35 cellular contexts compared by ENCODE assay signal in the genomic region with DNA sequence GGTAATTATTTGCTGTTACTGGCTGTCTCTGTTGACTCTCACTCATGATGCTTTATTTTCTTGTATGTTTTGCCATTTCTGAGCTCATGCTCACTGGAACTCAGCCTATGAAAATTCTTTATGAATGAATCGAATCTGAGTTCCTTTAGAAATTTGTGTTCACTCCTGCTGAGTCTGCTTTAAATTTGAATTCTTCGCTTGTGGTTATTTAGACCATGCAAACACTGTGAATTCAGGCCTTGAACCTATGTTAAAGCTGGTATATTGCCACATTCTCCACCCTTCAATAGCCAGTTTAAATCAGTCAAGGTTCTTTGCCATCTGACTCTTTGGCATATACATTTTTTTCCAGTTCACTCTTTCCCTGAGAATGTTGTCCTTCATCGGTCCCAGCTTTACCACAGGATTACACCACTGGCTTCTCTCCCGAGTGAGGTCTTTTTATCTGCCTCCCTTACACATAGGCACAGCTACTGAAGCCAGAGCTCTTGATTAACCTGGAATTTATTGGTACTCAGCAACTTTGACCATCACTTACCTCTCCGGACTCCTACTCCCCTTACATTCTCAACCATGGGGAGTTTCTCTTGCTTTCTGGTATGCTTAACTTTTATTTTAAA.
A peak's percentile ranks its signal among the peaks of the same experiment; 100 is the strongest.
DNase-seq lines count a peak whose midpoint lies in the region; ATAC-seq and TF ChIP-seq lines count a peak whose summit lies in the region.
"Had no signal": no experiment of that assay in that cellular context is flagged by ENCODE, and none has a peak within 500 bp of the region (broad histone marks: within the 10 kb centered on the region; RNA-seq: fewer than 3 reads in every experiment).

No MANE protein-coding gene starts in this region.

- no peak overlapping the region for H3K4me3 Mint-ChIP-seq in osteocyte (ENCODE audit: unreplicated experiment)
- H3K4me3 Mint-ChIP-seq: activated CD4-positive, alpha-beta memory T cell treated with anti-CD3 and anti-CD28 coated beads for 36 hours; activated naive CD4-positive, alpha-beta T cell treated with anti-CD3 and anti-CD28 coated beads, Interleukin-2, amount 50 U/mL, for 24 hours; activated T-helper 17 cell treated with anti-CD3 and anti-CD28 coated beads, Interleukin-2, amount 50 U/mL, for 72 hours; H9 had no signal

- no peak for TF ChIP-seq CTCF in VCaP (conservative IDR thresholded peaks at IDR 0.05)
- TF ChIP-seq CTCF in fibroblast of lung (conservative IDR thresholded peaks at IDR 0.05 in 1 of 2, IDR thresholded peaks at IDR 0.05 in 1 of 2; ENCODE audit: low read depth in 1 of 2, low read length in 2 of 2): no peak
- TF ChIP-seq CTCF in osteocyte (IDR thresholded peaks at IDR 0.05): no peak

- no peaks in the 10 kb centered on the region for H3K36me3 ChIP-seq in fibroblast of lung (ENCODE audit: control insufficient read depth, insufficient read depth, low read length)
- H3K36me3 ChIP-seq: BLaER1, upper lobe of right lung had no signal

- ATAC-seq in HG03432 (IDR thresholded peaks at IDR 0.05; ENCODE audit: unreplicated experiment) (no peak), GM21786 (IDR thresholded peaks at IDR 0.05; ENCODE audit: unreplicated experiment) (no peak), GM21737 (IDR thresholded peaks at IDR 0.05; ENCODE audit: unreplicated experiment) (no peak)
- ATAC-seq: A549; activated T-helper 17 cell treated with anti-CD3 and anti-CD28 coated beads, Interleukin-2, amount 50 U/mL, for 72 hours; HepG2; psoas muscle; upper lobe of right lung had no signal

- no peak overlapping the region for H3K9ac ChIP-seq in fibroblast of lung (ENCODE audit: insufficient read depth, low read length)
- H3K9ac ChIP-seq: BLaER1 had no signal

- no peaks in the 10 kb centered on the region for H3K36me3 Mint-ChIP-seq in osteocyte (ENCODE audit: unreplicated experiment)
- H3K36me3 Mint-ChIP-seq: activated CD4-positive, alpha-beta memory T cell treated with anti-CD3 and anti-CD28 coated beads for 36 hours; activated naive CD4-positive, alpha-beta T cell treated with anti-CD3 and anti-CD28 coated beads, Interleukin-2, amount 50 U/mL, for 24 hours had no signal

- H3K4me2 ChIP-seq in fibroblast of lung (ENCODE audit: extremely low read depth, insufficient read depth, low read length): no peak overlapping the region
- H3K4me2 ChIP-seq: A549, BLaER1 had no signal

- H3K27me3 Mint-ChIP-seq in osteocyte (ENCODE audit: unreplicated experiment): no peaks in the 10 kb centered on the region

- peaks cover 3% of the 10 kb centered on the region for H3K27me3 ChIP-seq in fibroblast of lung (ENCODE audit: control insufficient read depth, insufficient read depth, low read length)
- H3K27me3 ChIP-seq: BLaER1, upper lobe of right lung had no signal

- no peaks in the 10 kb centered on the region for H3K79me2 ChIP-seq in fibroblast of lung (ENCODE audit: control insufficient read depth, insufficient read depth, low read length)

- no peak overlapping the region for H3K4me3 ChIP-seq in fibroblast of lung (replicated peaks in 1 of 4; ENCODE audit: control extremely low read depth in 1 of 4, insufficient read depth in 1 of 4, low read depth in 3 of 4, low read length in 4 of 4)
- H3K4me3 ChIP-seq in skeletal muscle cell (ENCODE audit: low read depth, low read length): no peak overlapping the region
- H3K4me3 ChIP-seq: A549, BLaER1, lung, psoas muscle, skin epidermis, upper lobe of right lung had no signal

- no peak overlapping the region for H3K27ac Mint-ChIP-seq in osteocyte (ENCODE audit: unreplicated experiment)
- H3K27ac Mint-ChIP-seq: activated CD4-positive, alpha-beta memory T cell treated with anti-CD3 and anti-CD28 coated beads for 36 hours; activated naive CD4-positive, alpha-beta T cell treated with anti-CD3 and anti-CD28 coated beads, Interleukin-2, amount 50 U/mL, for 24 hours; activated T-helper 17 cell treated with anti-CD3 and anti-CD28 coated beads, Interleukin-2, amount 50 U/mL, for 72 hours had no signal

- no peaks in the 10 kb centered on the region for H3K9me3 ChIP-seq in fibroblast of lung (ENCODE audit: control insufficient read depth, insufficient read depth, low read depth, low read length)
- H3K9me3 ChIP-seq: A549, psoas muscle, upper lobe of right lung had no signal

- no peaks in the 10 kb centered on the region for H3K9me3 Mint-ChIP-seq in osteocyte (ENCODE audit: unreplicated experiment)
- H3K9me3 Mint-ChIP-seq: activated naive CD4-positive, alpha-beta T cell treated with anti-CD3 and anti-CD28 coated beads, Interleukin-2, amount 50 U/mL, for 24 hours; activated T-helper 17 cell treated with anti-CD3 and anti-CD28 coated beads, Interleukin-2, amount 50 U/mL, for 72 hours had no signal

- no peak overlapping the region for H2AFZ ChIP-seq in fibroblast of lung (ENCODE audit: low read length)

- H4K20me1 ChIP-seq in fibroblast of lung (ENCODE audit: control insufficient read depth, extremely low read depth, insufficient read depth, low read length): no peaks in the 10 kb centered on the region
- H4K20me1 ChIP-seq: BLaER1 had no signal

- H3K27ac ChIP-seq in VCaP: peak overlapping the region; percentile 7; the same call in 1 of the 2 replicates
- no peak overlapping the region for H3K27ac ChIP-seq in fibroblast of lung (ENCODE audit: insufficient read depth, low read length)
- H3K27ac ChIP-seq: A549, BLaER1, epithelial cell of prostate, HL-60, psoas muscle, upper lobe of right lung had no signal

- no peaks in the 10 kb centered on the region for H3K4me1 ChIP-seq in fibroblast of lung (ENCODE audit: control insufficient read depth, extremely low read depth, insufficient read depth, low read length)
- H3K4me1 ChIP-seq: A549, BLaER1, upper lobe of right lung had no signal

- DNase-seq in AG20443 (ENCODE audit: low spot score): peak; percentile 52
- peak; percentile 7 to 70 for DNase-seq in fibroblast of lung (ENCODE audit: low read depth in 2 of 2)
- DNase-seq in skeletal muscle cell (ENCODE audit: low read depth): peak; percentile 49
- no peak for DNase-seq in osteocyte (ENCODE audit: extremely low spot score, unreplicated experiment)
- DNase-seq: activated CD4-positive, alpha-beta memory T cell treated with anti-CD3 and anti-CD28 coated beads for 36 hours; activated CD8-positive, alpha-beta memory T cell treated with anti-CD3 and anti-CD28 coated beads, Interleukin-2, amount 50 U/mL, for 48 hours; aorta; DMS53; effector CD4-positive, alpha-beta T cell; glutamatergic neuron; H9; Kasumi-1; kidney glomerular epithelial cell; NCI-H1092 treated with DMSO at 0.1 percent for 48 hours; NCI-H2029 treated with DMSO at 0.1 percent for 48 hours; NCI-H345; NCI-H82; OCI-M1; psoas muscle; SHP77; stimulated activated CD4-positive, alpha-beta T cell treated with anti-CD3 and anti-CD28 coated beads, Interleukin-1b, Interleukin-23, amount 100 ng/mL, for 48 hours; upper lobe of right lung had no signal

- H3K4me1 Mint-ChIP-seq in osteocyte (ENCODE audit: unreplicated experiment): no peaks in the 10 kb centered on the region
- H3K4me1 Mint-ChIP-seq: activated naive CD4-positive, alpha-beta T cell treated with anti-CD3 and anti-CD28 coated beads, Interleukin-2, amount 50 U/mL, for 24 hours; activated T-helper 17 cell treated with anti-CD3 and anti-CD28 coated beads, Interleukin-2, amount 50 U/mL, for 72 hours had no signal
